ENCODE assay signal across 9 cellular contexts in the genomic region with DNA sequence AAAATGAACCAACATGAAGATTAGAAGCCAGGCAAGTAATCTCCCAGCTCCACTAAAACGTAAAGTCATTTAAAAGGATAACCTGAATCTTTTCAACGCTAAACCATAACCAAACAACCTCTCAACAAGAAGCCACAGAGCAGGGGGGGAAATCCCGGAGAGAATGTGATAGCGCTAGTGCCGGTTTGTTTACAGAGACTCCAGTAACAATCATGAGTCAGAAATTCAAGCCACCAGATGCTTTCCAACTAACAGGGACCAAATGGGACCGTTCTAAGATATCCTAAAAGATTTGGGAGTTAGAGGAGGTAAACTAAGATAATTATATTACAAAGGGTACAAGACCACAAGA. TPM values are rescaled to one million over a fixed set of nuclear protein-coding genes. Genes with fewer than 3 reads are reported as not detected.
A peak's percentile ranks its signal among the peaks of the same experiment; 100 is the strongest.
DNase-seq lines count a peak whose midpoint lies in the region; ATAC-seq, FAIRE-seq and TF ChIP-seq lines count a peak whose summit lies in the region.
"Had no signal": no experiment of that assay in that cellular context is flagged by ENCODE, and none has a peak within 500 bp of the region (broad histone marks: within the 10 kb centered on the region; RNA-seq: fewer than 3 reads in every experiment).

No MANE protein-coding gene starts in this region.

- intact Hi-C loops in lower leg skin (cut with DNase I; ENCODE audit: low total_unique reads), result no loop called here

- TF ChIP-seq POLR2A in H54 (IDR thresholded peaks at IDR 0.05; ENCODE audit: low read depth, low read length) (no peak), lower leg skin (IDR thresholded peaks at IDR 0.05) (no peak)

- FAIRE-seq in H54 (lab: Jason Lieb, UNC), result no peak
- FAIRE-seq: colon had no signal

- ATAC-seq in HG02763 (IDR thresholded peaks at IDR 0.05; ENCODE audit: unreplicated experiment), result no peak

- H3K27ac ChIP-seq in coronary artery, result peak overlapping the region; percentile 99

- DNase-seq in DMS 273 treated with DMSO at 0.1 percent for 48 hours (lab: John Stamatoyannopoulos, UW), result peak; percentile 27
- peak; percentile 47 for DNase-seq in H54 (ENCODE audit: insufficient read length, low spot score)
- DNase-seq in NCI-H1694 treated with DMSO at 0.1 percent for 48 hours (lab: John Stamatoyannopoulos, UW), result peak; percentile 23
- peak; percentile 45 for DNase-seq in activated CD4-positive, alpha-beta T cell treated with anti-CD3 and anti-CD28 coated beads for 1 hour
- DNase-seq in coronary artery (ENCODE audit: low spot score), result no peak
- peak in 1 of 2 donors; percentile 42 for DNase-seq in lower leg skin (ENCODE audit: low spot score in 2 of 2)
- DNase-seq in stimulated activated CD8-positive, alpha-beta memory T cell treated with anti-CD3 and anti-CD28 coated beads, Interleukin-12 subunit alpha, Interleukin-12 subunit beta, amount 100 ng/mL, for 4 hours (ENCODE audit: low read depth), result peak; percentile 50

- no peak for TF ChIP-seq CTCF in coronary artery (IDR thresholded peaks at IDR 0.05)
- no peak for TF ChIP-seq CTCF in lower leg skin (IDR thresholded peaks at IDR 0.05)

- H3K4me3 ChIP-seq in coronary artery, result peak overlapping the region; percentile 99
- peak overlapping the region; percentile 97 for H3K4me3 ChIP-seq in lower leg skin (ENCODE audit: low read depth, poor library complexity, severe bottlenecking)

- 0% methylated on average over 6 of the region's 6 CpGs for WGBS in lower leg skin, 2 donors

RNA-seq across cellular contexts. Expression of a gene that starts 0.8 kb away (rescaled TPM):
- total RNA-seq in lower leg skin, result 100 to 1,000 TPM in 2 of 4 donors, 10 to 100 TPM in 2; 90.2 to 141 (median 97.9) TPM

RNA-seq across cellular contexts. Expression of a gene that starts 23.4 kb away (rescaled TPM):
- 10 to 100 TPM; 33.4 to 52.9 (median 48.2) TPM for total RNA-seq in lower leg skin

RNA-seq across cellular contexts. Expression of a gene that starts 56.3 kb away (rescaled TPM):
- 10 to 100 TPM; 50.7 to 76.6 (median 60.1) TPM for total RNA-seq in lower leg skin
